ENCODE assay signal across 8 cellular contexts in genomic region chr2:10668402-10669012, GRCh38. TPM values are rescaled to one million over a fixed set of nuclear protein-coding genes. Genes with fewer than 3 reads are reported as not detected.
DNase-seq lines count a peak whose midpoint lies in the region; ATAC-seq, FAIRE-seq and TF ChIP-seq lines count a peak whose summit lies in the region.

No MANE protein-coding gene starts in this region.

- no peak for TF ChIP-seq POLR2A in K562 (conservative IDR thresholded peaks at IDR 0.05)
- TF ChIP-seq POLR2A in vagina (IDR thresholded peaks at IDR 0.05): no peak

- CTCF ChIA-PET in K562 (lab: Yijun Ruan, JAX; ENCODE audit: low intra/inter-chr PET ratio): interaction anchor here (0.6 to 1.5 kb wide), 5 partner anchors 233 to 596 kb away, joined by 3 to 4 read pairs (median 4); no protein-coding TSS in a partner anchor

- no peak overlapping the region for H2AFZ ChIP-seq in GM23248
- no peak overlapping the region for H2AFZ ChIP-seq in K562 (ENCODE audit: low read depth, low read length)

- no TSS peak for BruUV-seq in K562 (replicated peaks; lab: Mats Ljungman, UMichigan)

- no peaks in the 10 kb centered on the region for H4K20me1 ChIP-seq in GM23248 (ENCODE audit: insufficient read depth)
- H4K20me1 ChIP-seq in K562 (replicated peaks; ENCODE audit: control insufficient read depth, insufficient read depth, low read length): no peaks in the 10 kb centered on the region

- H3F3A ChIP-seq in GM23248 (ENCODE audit: insufficient read depth): peaks cover 4% of the 10 kb centered on the region; the same call in 1 of the 2 replicates

- peak; percentile 69 for FAIRE-seq in K562 (lab: Jason Lieb, UNC)

- no peak overlapping the region for H3K4me3 ChIP-seq in GM23248
- no peak overlapping the region for H3K4me3 ChIP-seq in K562
- H3K4me3 ChIP-seq in vagina: no peak overlapping the region

- H3K9ac ChIP-seq in GM23248 (no peak overlapping the region), K562 (ENCODE audit: insufficient read depth in 1 of 2, low read depth in 2 of 2, low read length in 2 of 2) (no peak overlapping the region)

- DNase-seq in CMK (ENCODE audit: low read depth) (peak; percentile 62), GM23248 (peak; percentile 67), NCI-H2227 treated with DMSO at 0.1 percent for 48 hours (lab: John Stamatoyannopoulos, UW) (peak; percentile 54), K562 (ENCODE audit: extremely low read depth in 1 of 4, low spot score in 3 of 4) (peak in 2 of 4 experiments; percentile 28 to 77), left kidney (ENCODE audit: low read depth, low spot score) (peak; percentile 80), vagina (ENCODE audit: extremely low spot score in 2 of 2) (no peak)
- no peak for DNase-seq in stimulated activated CD4-positive, alpha-beta T cell treated with anti-CD3 and anti-CD28 coated beads, Interleukin-1b, Interleukin-23, amount 100 ng/mL, for 48 hours

- WGBS in GM23248 (ENCODE audit: low coverage in 1 of 2, low lambda C conversion rate in 2 of 2, missing lambda C conversion rate in 2 of 2), 2 experiments: 29 to 31% methylated on average over 4 of the region's 4 CpGs
- 45% methylated on average over 4 of the region's 4 CpGs for WGBS in K562 (ENCODE audit: insufficient coverage, low coverage, missing lambda C conversion rate)

- intact Hi-C loops in K562 (cut with micrococcal nuclease) (loop anchor here (5.0 kb wide), 1 partner anchor 596 kb away; no protein-coding TSS in a partner anchor), vagina (cut with DNase I) (no loop called here)

- POLR2A ChIA-PET in K562 (lab: Yijun Ruan, JAX): no interaction called here

- H3K27me3 ChIP-seq in GM23248 (replicated peaks; ENCODE audit: insufficient read depth) (no peaks in the 10 kb centered on the region), K562 (ENCODE audit: control insufficient read depth in 2 of 2, insufficient read depth in 2 of 2, low read length in 2 of 2) (no peaks in the 10 kb centered on the region), vagina (no peaks in the 10 kb centered on the region)

- ATAC-seq in K562: peak; percentile 79
- no peak for ATAC-seq in HG03439 (IDR thresholded peaks at IDR 0.05; ENCODE audit: unreplicated experiment)

- TF ChIP-seq EP300 in K562 (IDR thresholded peaks at IDR 0.05; ENCODE audit: low read length): no peak

- no peaks in the 10 kb centered on the region for H3K9me2 ChIP-seq in GM23248 (ENCODE audit: insufficient read depth)

- H3K27ac ChIP-seq in GM23248: no peak overlapping the region
- H3K27ac ChIP-seq in K562 (ENCODE audit: extremely low read depth, low read depth, low read length): no peak overlapping the region
- H3K27ac ChIP-seq in vagina: no peak overlapping the region

- peak; percentile 69 to 70 for TF ChIP-seq RAD21 in K562 (CRISPR knock-in tag; conservative IDR thresholded peaks at IDR 0.05 in 1 of 2, IDR thresholded peaks at IDR 0.05 in 1 of 2)

- in situ Hi-C loops in GM23248 (cut with MboI): loop anchor here (25.0 kb wide), 1 partner anchor 556 kb away; the partner anchor contains the start of gene RRM2
- in situ Hi-C loops in K562 (cut with MboI): loop anchor here (25.0 kb wide), 1 partner anchor 856 kb away; no protein-coding TSS in a partner anchor

- H3K9me3 ChIP-seq in GM23248 (ENCODE audit: low read depth): no peaks in the 10 kb centered on the region
- no peaks in the 10 kb centered on the region for H3K9me3 ChIP-seq in K562 (replicated peaks; ENCODE audit: control insufficient read depth, insufficient read depth, low read depth, low read length)
- no peaks in the 10 kb centered on the region for H3K9me3 ChIP-seq in vagina

- H3K9me1 ChIP-seq in K562 (ENCODE audit: control insufficient read depth, insufficient read depth, low read length): no peaks in the 10 kb centered on the region

- H3K79me2 ChIP-seq in GM23248 (ENCODE audit: insufficient read depth): peaks cover 1% of the 10 kb centered on the region; the same call in 1 of the 2 replicates
- H3K79me2 ChIP-seq in K562 (ENCODE audit: control insufficient read depth, insufficient read depth, low read length): no peaks in the 10 kb centered on the region; the same call in 2 of the 3 replicates

- TF ChIP-seq CTCF in K562 (IDR thresholded peaks at IDR 0.05 in 2 of 3, conservative IDR thresholded peaks at IDR 0.05 in 1 of 3; ENCODE audit: insufficient read depth in 2 of 3, low read depth in 1 of 3, low read length in 3 of 3) (peak; percentile 42 to 66 (median 52); a peak in 4 of 6 replicates), vagina (IDR thresholded peaks at IDR 0.05) (peak in 2 of 3 experiments; percentile 63 to 64)

- H3K36me3 ChIP-seq in GM23248 (ENCODE audit: low read depth): peaks cover 49% of the 10 kb centered on the region
- peaks cover 78% of the 10 kb centered on the region for H3K36me3 ChIP-seq in K562 (ENCODE audit: control insufficient read depth, insufficient read depth, low read length)
- peaks cover 0 to 28% of the 10 kb centered on the region in 2 donors for H3K36me3 ChIP-seq in vagina

- H3K4me1 ChIP-seq in GM23248 (ENCODE audit: insufficient read depth) (no peaks in the 10 kb centered on the region), K562 (replicated peaks in 1 of 2; ENCODE audit: control insufficient read depth in 2 of 2, insufficient read depth in 2 of 2, low read length in 2 of 2) (no peaks in the 10 kb centered on the region), vagina (no peaks in the 10 kb centered on the region)

- H3K4me2 ChIP-seq in GM23248 (ENCODE audit: unreplicated experiment): no peak overlapping the region
- H3K4me2 ChIP-seq in K562 (ENCODE audit: insufficient read depth, low read length): no peak overlapping the region

TF ChIP-seq in K562, 482 proteins besides CTCF, POLR2A, EP300 and RAD21 (continues in another document):
- no peak for TF ChIP-seq ZSCAN29 (IDR thresholded peaks at IDR 0.05)

RNA-seq across cellular contexts. Expression of gene NOL10, which starts 21.3 kb away (rescaled TPM):
- 33.3 and 39.0 TPM in 2 replicates for total RNA-seq in GM23248 (2014; rRNA removed; shearing (Covaris generic))
- 27.5 and 30.2 TPM in 2 replicates for polyA plus RNA-seq in GM23248 (2016; fragmentation: Nextera tagmentation; extraction: Ambion mirVana)
- 64.7 and 95.6 TPM in 2 replicates for total RNA-seq in K562 (2011; cell fraction: chromatin; rRNA removed; ENCODE audit: low replicate concordance)
- 28.3 and 33.4 TPM in 2 replicates for total RNA-seq in K562 (2011; cell fraction: nucleolus; rRNA removed)
- 40.4 and 48.9 TPM in 2 replicates for total RNA-seq in K562 (2011; cell fraction: nucleoplasm; rRNA removed)
- 44.0 and 46.7 TPM in 2 replicates for total RNA-seq in K562 (2014; rRNA removed)
- total RNA-seq in K562 (2014; rRNA removed; fragmentation: Illumina TruSeq; extraction: Trizol): 63.9 and 68.0 TPM in 2 replicates
- total RNA-seq in K562 (2015; rRNA removed; fragmentation: Illumina TruSeq; extraction: Trizol): 55.6 and 60.0 TPM in 2 replicates
- total RNA-seq in K562 (2021): 44.2 and 47.8 TPM in 2 replicates
- polyA plus RNA-seq in K562 (2011; rRNA removed): 39.2 and 51.0 TPM in 2 replicates
- polyA plus RNA-seq in K562 (2011; cell fraction: cytosol; rRNA removed): 12.6 and 22.4 TPM in 2 replicates
- 21.2 and 24.0 TPM in 2 replicates for polyA plus RNA-seq in K562 (2011; cell fraction: nucleus; rRNA removed)
- 17.8 and 33.3 TPM in 2 replicates for polyA plus RNA-seq in K562 (2012)
- 53.0 and 59.4 TPM in 2 replicates for polyA plus RNA-seq in K562 (2014; fragmentation: Illumina TruSeq; extraction: Trizol)
- polyA plus RNA-seq in K562 (2014; fragmentation: Nextera tagmentation; extraction: Ambion mirVana): 10 to 100 TPM; 32.9 to 45.5 TPM
- 35.4 and 42.2 TPM in 2 replicates for polyA plus RNA-seq in K562 (2014; rRNA removed)
- polyA minus RNA-seq in K562 (2011; rRNA and poly(A)+ RNA removed): 77.9 and 78.4 TPM in 2 replicates
- 27.9 and 33.6 TPM in 2 replicates for polyA minus RNA-seq in K562 (2011; cell fraction: cytosol; rRNA and poly(A)+ RNA removed)
- polyA minus RNA-seq in K562 (2011; cell fraction: nucleus; rRNA and poly(A)+ RNA removed): 20.2 and 37.8 TPM in 2 replicates
- 24.3 TPM for total RNA-seq in vagina

RNA-seq across cellular contexts. Expression of gene ATP6V1C2, which starts 52.9 kb away (rescaled TPM):
- total RNA-seq in GM23248 (2014; rRNA removed; shearing (Covaris generic)): not detected in 2 replicates
- polyA plus RNA-seq in GM23248 (2016; fragmentation: Nextera tagmentation; extraction: Ambion mirVana) (0.18 and 0.53 TPM in 2 replicates), K562 (2011; rRNA removed) (0.04 and 0.10 TPM in 2 replicates), K562 (2014; fragmentation: Illumina TruSeq; extraction: Trizol) (not detected in 2 replicates), K562 (2014; fragmentation: Nextera tagmentation; extraction: Ambion mirVana) (under 1 TPM; 0.28 to 0.31 TPM), K562 (2014; rRNA removed) (0.01 and 0.13 TPM in 2 replicates)
- total RNA-seq in K562 (2011; cell fraction: chromatin; rRNA removed; ENCODE audit: low replicate concordance): 0.16 TPM in 1 of 2 replicates, not detected in the other
- total RNA-seq in K562 (2011; cell fraction: nucleolus; rRNA removed): not detected in 2 replicates
- total RNA-seq in K562 (2011; cell fraction: nucleoplasm; rRNA removed): not detected in 2 replicates
- total RNA-seq in K562 (2014; rRNA removed) (not detected in 2 replicates), K562 (2014; rRNA removed; fragmentation: Illumina TruSeq; extraction: Trizol) (not detected in 2 replicates), K562 (2015; rRNA removed; fragmentation: Illumina TruSeq; extraction: Trizol) (not detected in 2 replicates), K562 (2021) (0.09 TPM in 1 of 2 replicates, not detected in the other), vagina (134 TPM)
- not detected in 2 replicates for polyA plus RNA-seq in K562 (2011; cell fraction: cytosol; rRNA removed)
- polyA plus RNA-seq in K562 (2011; cell fraction: nucleus; rRNA removed): 0.17 and 0.27 TPM in 2 replicates
- 1.0 and 1.5 TPM in 2 replicates for polyA plus RNA-seq in K562 (2012)
- not detected in 2 replicates for polyA minus RNA-seq in K562 (2011; rRNA and poly(A)+ RNA removed)
- polyA minus RNA-seq in K562 (2011; cell fraction: cytosol; rRNA and poly(A)+ RNA removed): 3.1 TPM in 1 of 2 replicates, not detected in the other
- 0.40 TPM in 1 of 2 replicates, not detected in the other for polyA minus RNA-seq in K562 (2011; cell fraction: nucleus; rRNA and poly(A)+ RNA removed)

Comparison
In these comparisons a context has a peak if more than half of its experiments do, and no peak if none do; other contexts are left out.
1. DNase-seq: peak in CMK (single experiment), GM23248 (single experiment), NCI-H2227 treated with DMSO at 0.1 percent for 48 hours (single experiment) and left kidney (single experiment); none in vagina (0 of 2) and stimulated activated CD4-positive, alpha-beta T cell treated with anti-CD3 and anti-CD28 coated beads, Interleukin-1b, Interleukin-23, amount 100 ng/mL, for 48 hours (single experiment).
2. RNA of gene ATP6V1C2, which starts 52.9 kb away (total RNA-seq): 134 TPM in vagina (single experiment); 0.09 to 0.16 TPM in K562 and not detected in GM23248; every median in the first group is over 10 times any median in the second.